ENCODE assay signal across 1 cellular context in genomic region chr16:85137323-85138072, GRCh38.
TF ChIP-seq lines count a peak whose summit lies in the region.

No MANE protein-coding gene starts in this region.

TF ChIP-seq in HepG2, 621 proteins besides CTCF, POLR2A, EP300 and RAD21 (continued from another document and continues in another):
- TF ChIP-seq, protein P1, sequence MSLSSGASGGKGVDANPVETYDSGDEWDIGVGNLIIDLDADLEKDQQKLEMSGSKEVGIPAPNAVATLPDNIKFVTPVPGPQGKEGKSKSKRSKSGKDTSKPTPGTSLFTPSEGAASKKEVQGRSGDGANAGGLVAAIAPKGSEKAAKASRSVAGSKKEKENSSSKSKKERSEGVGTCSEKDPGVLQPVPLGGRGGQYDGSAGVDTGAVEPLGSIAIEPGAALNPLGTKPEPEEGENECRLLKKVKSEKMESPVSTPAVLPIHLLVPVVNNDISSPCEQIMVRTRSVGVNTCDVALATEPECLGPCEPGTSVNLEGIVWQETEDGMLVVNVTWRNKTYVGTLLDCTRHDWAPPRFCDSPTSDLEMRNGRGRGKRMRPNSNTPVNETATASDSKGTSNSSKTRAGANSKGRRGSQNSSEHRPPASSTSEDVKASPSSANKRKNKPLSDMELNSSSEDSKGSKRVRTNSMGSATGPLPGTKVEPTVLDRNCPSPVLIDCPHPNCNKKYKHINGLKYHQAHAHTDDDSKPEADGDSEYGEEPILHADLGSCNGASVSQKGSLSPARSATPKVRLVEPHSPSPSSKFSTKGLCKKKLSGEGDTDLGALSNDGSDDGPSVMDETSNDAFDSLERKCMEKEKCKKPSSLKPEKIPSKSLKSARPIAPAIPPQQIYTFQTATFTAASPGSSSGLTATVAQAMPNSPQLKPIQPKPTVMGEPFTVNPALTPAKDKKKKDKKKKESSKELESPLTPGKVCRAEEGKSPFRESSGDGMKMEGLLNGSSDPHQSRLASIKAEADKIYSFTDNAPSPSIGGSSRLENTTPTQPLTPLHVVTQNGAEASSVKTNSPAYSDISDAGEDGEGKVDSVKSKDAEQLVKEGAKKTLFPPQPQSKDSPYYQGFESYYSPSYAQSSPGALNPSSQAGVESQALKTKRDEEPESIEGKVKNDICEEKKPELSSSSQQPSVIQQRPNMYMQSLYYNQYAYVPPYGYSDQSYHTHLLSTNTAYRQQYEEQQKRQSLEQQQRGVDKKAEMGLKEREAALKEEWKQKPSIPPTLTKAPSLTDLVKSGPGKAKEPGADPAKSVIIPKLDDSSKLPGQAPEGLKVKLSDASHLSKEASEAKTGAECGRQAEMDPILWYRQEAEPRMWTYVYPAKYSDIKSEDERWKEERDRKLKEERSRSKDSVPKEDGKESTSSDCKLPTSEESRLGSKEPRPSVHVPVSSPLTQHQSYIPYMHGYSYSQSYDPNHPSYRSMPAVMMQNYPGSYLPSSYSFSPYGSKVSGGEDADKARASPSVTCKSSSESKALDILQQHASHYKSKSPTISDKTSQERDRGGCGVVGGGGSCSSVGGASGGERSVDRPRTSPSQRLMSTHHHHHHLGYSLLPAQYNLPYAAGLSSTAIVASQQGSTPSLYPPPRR (CRISPR knock-in tag; IDR thresholded peaks at IDR 0.05; ENCODE audit: borderline replicate concordance) = peak; percentile 71
- TF ChIP-seq ZNF143 (CRISPR knock-in tag; IDR thresholded peaks at IDR 0.05) (peak; percentile 54; the same call in 1 of the 2 replicates), ELF1 (CRISPR knock-in tag; IDR thresholded peaks at IDR 0.05) (peak; percentile 59), MZF1 (CRISPR knock-in tag; IDR thresholded peaks at IDR 0.05; ENCODE audit: borderline replicate concordance) (no peak), FOXC1 (CRISPR knock-in tag; IDR thresholded peaks at IDR 0.05; ENCODE audit: borderline replicate concordance) (peak; percentile 79; the same call in 1 of the 2 replicates), SP4 (CRISPR knock-in tag; IDR thresholded peaks at IDR 0.05) (no peak), ZFP1 (CRISPR knock-in tag; IDR thresholded peaks at IDR 0.05) (no peak; the same call in 1 of the 2 replicates), TP53 (CRISPR knock-in tag; conservative IDR thresholded peaks at IDR 0.05) (0 out of 2 replicates have a peak, but pooled peaks have one; percentile 79), GPBP1L1 (CRISPR knock-in tag; IDR thresholded peaks at IDR 0.05) (no peak), DNMT3B (CRISPR knock-in tag; conservative IDR thresholded peaks at IDR 0.05) (no peak), CBFB (CRISPR knock-in tag; IDR thresholded peaks at IDR 0.05) (no peak), ZNF605 (CRISPR knock-in tag; IDR thresholded peaks at IDR 0.05) (peak; percentile 74), ELF3 (CRISPR knock-in tag; IDR thresholded peaks at IDR 0.05) (peak; percentile 75), NFYC (CRISPR knock-in tag; IDR thresholded peaks at IDR 0.05) (no peak), U2AF1 (optimal IDR thresholded peaks at IDR 0.05; ENCODE audit: low read depth, low read length) (no peak), ZNF180 (CRISPR knock-in tag; IDR thresholded peaks at IDR 0.05; ENCODE audit: borderline replicate concordance, low read depth) (no peak), ZNF10 (CRISPR knock-in tag; IDR thresholded peaks at IDR 0.05; ENCODE audit: borderline replicate concordance, low read depth) (no peak), HDAC6 (IDR thresholded peaks at IDR 0.05; ENCODE audit: low read depth, low read length) (no peak), ATF7 (IDR thresholded peaks at IDR 0.05) (no peak), ATF7 (CRISPR knock-in tag; IDR thresholded peaks at IDR 0.05) (no peak), SRF (IDR thresholded peaks at IDR 0.05; ENCODE audit: low read depth, low read length) (no peak), SAP130 (CRISPR knock-in tag; IDR thresholded peaks at IDR 0.05; ENCODE audit: low read depth) (peak; percentile 74), SMC3 (IDR thresholded peaks at IDR 0.05; ENCODE audit: low read length) (no peak), ZBTB1 (CRISPR knock-in tag; IDR thresholded peaks at IDR 0.05; ENCODE audit: borderline replicate concordance) (0 out of 2 replicates have a peak, but pooled peaks have one; percentile 7), ZNF446 (CRISPR knock-in tag; IDR thresholded peaks at IDR 0.05) (no peak), ZNF703 (CRISPR knock-in tag; IDR thresholded peaks at IDR 0.05; ENCODE audit: borderline replicate concordance) (no peak; the same call in 1 of the 2 replicates), HMGXB4 (CRISPR knock-in tag; IDR thresholded peaks at IDR 0.05; ENCODE audit: borderline replicate concordance in 1 of 2, low read depth in 1 of 2) (peak in 1 of 2 experiments; percentile 72; a peak in 3 of 4 replicates), EZH2 (conservative IDR thresholded peaks at IDR 0.05; ENCODE audit: low read depth, low read length) (no peak), ZNF660 (CRISPR knock-in tag; IDR thresholded peaks at IDR 0.05; ENCODE audit: borderline replicate concordance, low read depth) (no peak), ZFP36 (IDR thresholded peaks at IDR 0.05; ENCODE audit: borderline replicate concordance, low read depth, low read length, partially characterized antibody) (no peak), HNF4A (CRISPR knock-in tag; IDR thresholded peaks at IDR 0.05) (peak; percentile 53), HOXD1 (CRISPR knock-in tag; IDR thresholded peaks at IDR 0.05) (peak; percentile 41; the same call in 1 of the 2 replicates), ADNP (CRISPR knock-in tag; IDR thresholded peaks at IDR 0.05) (no peak), AGO2 (optimal IDR thresholded peaks at IDR 0.05; ENCODE audit: low read depth, low read length) (no peak), ZNF234 (CRISPR knock-in tag; conservative IDR thresholded peaks at IDR 0.05) (no peak; the same call in 1 of the 2 replicates), ISL2 (CRISPR knock-in tag; IDR thresholded peaks at IDR 0.05) (peak; percentile 72), TGIF2 (CRISPR knock-in tag; IDR thresholded peaks at IDR 0.05) (no peak; the same call in 1 of the 2 replicates), FOXP1 (IDR thresholded peaks at IDR 0.05) (no peak), FOXP1 (CRISPR knock-in tag; IDR thresholded peaks at IDR 0.05) (no peak), TBX2 (CRISPR knock-in tag; IDR thresholded peaks at IDR 0.05; ENCODE audit: borderline replicate concordance) (peak; percentile 68; the same call in 1 of the 2 replicates), FOXM1 (CRISPR knock-in tag; IDR thresholded peaks at IDR 0.05) (no peak), YEATS2 (CRISPR knock-in tag; IDR thresholded peaks at IDR 0.05; ENCODE audit: borderline replicate concordance) (peak; percentile 74), FOSL1 (CRISPR knock-in tag; IDR thresholded peaks at IDR 0.05; ENCODE audit: borderline replicate concordance) (no peak), ZNF589 (CRISPR knock-in tag; conservative IDR thresholded peaks at IDR 0.05) (no peak), ZNF570 (CRISPR knock-in tag; IDR thresholded peaks at IDR 0.05; ENCODE audit: borderline replicate concordance) (no peak; the same call in 1 of the 2 replicates), ZBTB46 (CRISPR knock-in tag; IDR thresholded peaks at IDR 0.05; ENCODE audit: borderline replicate concordance) (no peak), TEAD3 (CRISPR knock-in tag; optimal IDR thresholded peaks at IDR 0.05; ENCODE audit: borderline replicate concordance) (no peak), ZNF274 (CRISPR knock-in tag; IDR thresholded peaks at IDR 0.05) (peak; percentile 59; the same call in 1 of the 2 replicates), ZNF331 (CRISPR knock-in tag; IDR thresholded peaks at IDR 0.05) (peak; percentile 86; the same call in 1 of the 2 replicates), IKZF5 (CRISPR knock-in tag; IDR thresholded peaks at IDR 0.05) (no peak)
- TF ChIP-seq, protein P2, sequence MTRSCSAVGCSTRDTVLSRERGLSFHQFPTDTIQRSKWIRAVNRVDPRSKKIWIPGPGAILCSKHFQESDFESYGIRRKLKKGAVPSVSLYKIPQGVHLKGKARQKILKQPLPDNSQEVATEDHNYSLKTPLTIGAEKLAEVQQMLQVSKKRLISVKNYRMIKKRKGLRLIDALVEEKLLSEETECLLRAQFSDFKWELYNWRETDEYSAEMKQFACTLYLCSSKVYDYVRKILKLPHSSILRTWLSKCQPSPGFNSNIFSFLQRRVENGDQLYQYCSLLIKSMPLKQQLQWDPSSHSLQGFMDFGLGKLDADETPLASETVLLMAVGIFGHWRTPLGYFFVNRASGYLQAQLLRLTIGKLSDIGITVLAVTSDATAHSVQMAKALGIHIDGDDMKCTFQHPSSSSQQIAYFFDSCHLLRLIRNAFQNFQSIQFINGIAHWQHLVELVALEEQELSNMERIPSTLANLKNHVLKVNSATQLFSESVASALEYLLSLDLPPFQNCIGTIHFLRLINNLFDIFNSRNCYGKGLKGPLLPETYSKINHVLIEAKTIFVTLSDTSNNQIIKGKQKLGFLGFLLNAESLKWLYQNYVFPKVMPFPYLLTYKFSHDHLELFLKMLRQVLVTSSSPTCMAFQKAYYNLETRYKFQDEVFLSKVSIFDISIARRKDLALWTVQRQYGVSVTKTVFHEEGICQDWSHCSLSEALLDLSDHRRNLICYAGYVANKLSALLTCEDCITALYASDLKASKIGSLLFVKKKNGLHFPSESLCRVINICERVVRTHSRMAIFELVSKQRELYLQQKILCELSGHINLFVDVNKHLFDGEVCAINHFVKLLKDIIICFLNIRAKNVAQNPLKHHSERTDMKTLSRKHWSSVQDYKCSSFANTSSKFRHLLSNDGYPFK (CRISPR knock-in tag; IDR thresholded peaks at IDR 0.05; ENCODE audit: borderline replicate concordance) = no peak; the same call in 1 of the 2 replicates
- TF ChIP-seq, protein P3, sequence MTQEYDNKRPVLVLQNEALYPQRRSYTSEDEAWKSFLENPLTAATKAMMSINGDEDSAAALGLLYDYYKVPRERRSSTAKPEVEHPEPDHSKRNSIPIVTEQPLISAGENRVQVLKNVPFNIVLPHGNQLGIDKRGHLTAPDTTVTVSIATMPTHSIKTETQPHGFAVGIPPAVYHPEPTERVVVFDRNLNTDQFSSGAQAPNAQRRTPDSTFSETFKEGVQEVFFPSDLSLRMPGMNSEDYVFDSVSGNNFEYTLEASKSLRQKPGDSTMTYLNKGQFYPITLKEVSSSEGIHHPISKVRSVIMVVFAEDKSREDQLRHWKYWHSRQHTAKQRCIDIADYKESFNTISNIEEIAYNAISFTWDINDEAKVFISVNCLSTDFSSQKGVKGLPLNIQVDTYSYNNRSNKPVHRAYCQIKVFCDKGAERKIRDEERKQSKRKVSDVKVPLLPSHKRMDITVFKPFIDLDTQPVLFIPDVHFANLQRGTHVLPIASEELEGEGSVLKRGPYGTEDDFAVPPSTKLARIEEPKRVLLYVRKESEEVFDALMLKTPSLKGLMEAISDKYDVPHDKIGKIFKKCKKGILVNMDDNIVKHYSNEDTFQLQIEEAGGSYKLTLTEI (CRISPR knock-in tag; conservative IDR thresholded peaks at IDR 0.05) = no peak
- TF ChIP-seq, protein P4, sequence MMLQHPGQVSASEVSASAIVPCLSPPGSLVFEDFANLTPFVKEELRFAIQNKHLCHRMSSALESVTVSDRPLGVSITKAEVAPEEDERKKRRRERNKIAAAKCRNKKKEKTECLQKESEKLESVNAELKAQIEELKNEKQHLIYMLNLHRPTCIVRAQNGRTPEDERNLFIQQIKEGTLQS (CRISPR knock-in tag; IDR thresholded peaks at IDR 0.05) = no peak
- TF ChIP-seq, protein P5, sequence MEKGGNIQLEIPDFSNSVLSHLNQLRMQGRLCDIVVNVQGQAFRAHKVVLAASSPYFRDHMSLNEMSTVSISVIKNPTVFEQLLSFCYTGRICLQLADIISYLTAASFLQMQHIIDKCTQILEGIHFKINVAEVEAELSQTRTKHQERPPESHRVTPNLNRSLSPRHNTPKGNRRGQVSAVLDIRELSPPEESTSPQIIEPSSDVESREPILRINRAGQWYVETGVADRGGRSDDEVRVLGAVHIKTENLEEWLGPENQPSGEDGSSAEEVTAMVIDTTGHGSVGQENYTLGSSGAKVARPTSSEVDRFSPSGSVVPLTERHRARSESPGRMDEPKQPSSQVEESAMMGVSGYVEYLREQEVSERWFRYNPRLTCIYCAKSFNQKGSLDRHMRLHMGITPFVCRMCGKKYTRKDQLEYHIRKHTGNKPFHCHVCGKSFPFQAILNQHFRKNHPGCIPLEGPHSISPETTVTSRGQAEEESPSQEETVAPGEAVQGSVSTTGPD (CRISPR knock-in tag; IDR thresholded peaks at IDR 0.05) = peak; percentile 55; the same call in 1 of the 2 replicates
